ENCODE assay signal across 1 cellular context in the genomic region with DNA sequence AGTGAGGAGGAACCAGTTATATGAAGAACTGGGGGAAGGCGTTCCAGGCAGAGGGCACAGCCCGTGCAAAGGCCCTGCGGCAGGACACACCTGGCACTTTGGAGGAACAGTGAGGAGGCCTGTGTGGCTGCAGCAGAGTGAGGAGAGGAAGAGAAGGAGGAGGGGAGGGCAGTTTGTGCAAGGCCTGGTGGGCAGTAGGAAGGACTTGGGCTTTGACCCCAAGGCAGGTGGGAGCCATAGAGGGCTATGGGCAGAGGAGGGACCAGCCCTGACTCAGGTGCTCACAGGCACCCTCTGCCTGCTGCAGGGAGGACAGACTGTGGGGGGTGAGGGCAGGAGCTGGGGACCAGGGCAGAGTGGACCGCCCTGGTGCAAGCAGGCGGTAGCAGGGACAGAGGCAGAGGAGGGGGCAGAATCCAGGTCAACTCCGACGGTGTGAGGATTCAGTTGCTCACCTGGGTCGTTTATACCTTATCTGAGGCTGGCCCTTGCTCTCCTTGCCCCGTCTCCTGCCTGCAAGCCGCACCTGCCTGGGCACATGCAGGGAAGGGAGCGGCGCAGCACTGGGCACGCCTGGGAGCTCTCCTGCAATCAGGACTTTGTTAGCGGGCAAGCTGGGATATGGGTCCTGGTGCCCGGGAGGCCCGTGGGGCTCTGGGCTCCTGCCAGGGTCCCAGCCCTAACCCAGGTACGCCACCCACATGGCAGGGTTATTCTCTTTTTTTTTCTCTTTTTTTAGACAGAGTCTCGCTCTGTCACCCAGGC.
TF ChIP-seq lines count a peak whose summit lies in the region.

No MANE protein-coding gene starts in this region.

TF ChIP-seq in HepG2, 621 proteins besides CTCF, POLR2A, EP300 and RAD21 (continued from another document):
- TF ChIP-seq GABPA (IDR thresholded peaks at IDR 0.05; ENCODE audit: low read depth, low read length) (no peak), GABPA (CRISPR knock-in tag; IDR thresholded peaks at IDR 0.05; ENCODE audit: low read depth) (no peak), JARID2 (CRISPR knock-in tag; IDR thresholded peaks at IDR 0.05; ENCODE audit: insufficient replicate concordance) (no peak), GRHL1 (CRISPR knock-in tag; conservative IDR thresholded peaks at IDR 0.05) (no peak), SIN3A (IDR thresholded peaks at IDR 0.05; ENCODE audit: borderline replicate concordance, low read depth, low read length) (no peak), ZNF776 (CRISPR knock-in tag; IDR thresholded peaks at IDR 0.05) (no peak), SP1 (IDR thresholded peaks at IDR 0.05) (no peak), SP1 (CRISPR knock-in tag; IDR thresholded peaks at IDR 0.05) (no peak), ZMYM3 (CRISPR knock-in tag; IDR thresholded peaks at IDR 0.05) (peak; percentile 98), ZNF18 (CRISPR knock-in tag; IDR thresholded peaks at IDR 0.05; ENCODE audit: insufficient replicate concordance) (no peak), SPEN (CRISPR knock-in tag; IDR thresholded peaks at IDR 0.05; ENCODE audit: low read depth) (no peak), NR3C1 (CRISPR knock-in tag; IDR thresholded peaks at IDR 0.05) (no peak), MLLT10 (CRISPR knock-in tag; IDR thresholded peaks at IDR 0.05) (no peak), ZNF687 (CRISPR knock-in tag; IDR thresholded peaks at IDR 0.05) (peak; percentile 37; the same call in 1 of the 2 replicates), RAD51 (IDR thresholded peaks at IDR 0.05; ENCODE audit: borderline replicate concordance) (no peak), ZFP91 (CRISPR knock-in tag; IDR thresholded peaks at IDR 0.05; ENCODE audit: borderline replicate concordance) (peak; percentile 43; the same call in 1 of the 2 replicates), ZNF431 (CRISPR knock-in tag; IDR thresholded peaks at IDR 0.05; ENCODE audit: borderline replicate concordance, low read depth) (no peak), MEIS1 (CRISPR knock-in tag; IDR thresholded peaks at IDR 0.05; ENCODE audit: borderline replicate concordance) (no peak), DPF2 (CRISPR knock-in tag; IDR thresholded peaks at IDR 0.05; ENCODE audit: borderline replicate concordance, low read depth) (no peak), ZNF34 (CRISPR knock-in tag; IDR thresholded peaks at IDR 0.05; ENCODE audit: borderline replicate concordance) (no peak), SALL1 (CRISPR knock-in tag; IDR thresholded peaks at IDR 0.05) (0 out of 2 replicates have a peak, but pooled peaks have one; percentile 11), ZNF720 (CRISPR knock-in tag; IDR thresholded peaks at IDR 0.05) (no peak), SMAD3 (CRISPR knock-in tag; IDR thresholded peaks at IDR 0.05) (no peak), ZFP62 (CRISPR knock-in tag; IDR thresholded peaks at IDR 0.05) (no peak), KDM1A (CRISPR knock-in tag; IDR thresholded peaks at IDR 0.05) (0 out of 2 replicates have a peak, but pooled peaks have one; percentile 61), ASH2L (IDR thresholded peaks at IDR 0.05; ENCODE audit: insufficient read length, low read depth, low read length) (no peak), ADNP (CRISPR knock-in tag; IDR thresholded peaks at IDR 0.05) (peak; percentile 76), RFX5 (IDR thresholded peaks at IDR 0.05; ENCODE audit: low read depth, low read length) (no peak), ARHGAP35 (CRISPR knock-in tag; IDR thresholded peaks at IDR 0.05; ENCODE audit: borderline replicate concordance) (no peak), RCOR2 (CRISPR knock-in tag; IDR thresholded peaks at IDR 0.05) (peak; percentile 56; the same call in 1 of the 2 replicates), ZNF768 (CRISPR knock-in tag; IDR thresholded peaks at IDR 0.05) (peak; percentile 71)
- TF ChIP-seq, protein P1, sequence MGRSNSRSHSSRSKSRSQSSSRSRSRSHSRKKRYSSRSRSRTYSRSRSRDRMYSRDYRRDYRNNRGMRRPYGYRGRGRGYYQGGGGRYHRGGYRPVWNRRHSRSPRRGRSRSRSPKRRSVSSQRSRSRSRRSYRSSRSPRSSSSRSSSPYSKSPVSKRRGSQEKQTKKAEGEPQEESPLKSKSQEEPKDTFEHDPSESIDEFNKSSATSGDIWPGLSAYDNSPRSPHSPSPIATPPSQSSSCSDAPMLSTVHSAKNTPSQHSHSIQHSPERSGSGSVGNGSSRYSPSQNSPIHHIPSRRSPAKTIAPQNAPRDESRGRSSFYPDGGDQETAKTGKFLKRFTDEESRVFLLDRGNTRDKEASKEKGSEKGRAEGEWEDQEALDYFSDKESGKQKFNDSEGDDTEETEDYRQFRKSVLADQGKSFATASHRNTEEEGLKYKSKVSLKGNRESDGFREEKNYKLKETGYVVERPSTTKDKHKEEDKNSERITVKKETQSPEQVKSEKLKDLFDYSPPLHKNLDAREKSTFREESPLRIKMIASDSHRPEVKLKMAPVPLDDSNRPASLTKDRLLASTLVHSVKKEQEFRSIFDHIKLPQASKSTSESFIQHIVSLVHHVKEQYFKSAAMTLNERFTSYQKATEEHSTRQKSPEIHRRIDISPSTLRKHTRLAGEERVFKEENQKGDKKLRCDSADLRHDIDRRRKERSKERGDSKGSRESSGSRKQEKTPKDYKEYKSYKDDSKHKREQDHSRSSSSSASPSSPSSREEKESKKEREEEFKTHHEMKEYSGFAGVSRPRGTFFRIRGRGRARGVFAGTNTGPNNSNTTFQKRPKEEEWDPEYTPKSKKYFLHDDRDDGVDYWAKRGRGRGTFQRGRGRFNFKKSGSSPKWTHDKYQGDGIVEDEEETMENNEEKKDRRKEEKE (IDR thresholded peaks at IDR 0.05): no peak
- TF ChIP-seq, protein P2, sequence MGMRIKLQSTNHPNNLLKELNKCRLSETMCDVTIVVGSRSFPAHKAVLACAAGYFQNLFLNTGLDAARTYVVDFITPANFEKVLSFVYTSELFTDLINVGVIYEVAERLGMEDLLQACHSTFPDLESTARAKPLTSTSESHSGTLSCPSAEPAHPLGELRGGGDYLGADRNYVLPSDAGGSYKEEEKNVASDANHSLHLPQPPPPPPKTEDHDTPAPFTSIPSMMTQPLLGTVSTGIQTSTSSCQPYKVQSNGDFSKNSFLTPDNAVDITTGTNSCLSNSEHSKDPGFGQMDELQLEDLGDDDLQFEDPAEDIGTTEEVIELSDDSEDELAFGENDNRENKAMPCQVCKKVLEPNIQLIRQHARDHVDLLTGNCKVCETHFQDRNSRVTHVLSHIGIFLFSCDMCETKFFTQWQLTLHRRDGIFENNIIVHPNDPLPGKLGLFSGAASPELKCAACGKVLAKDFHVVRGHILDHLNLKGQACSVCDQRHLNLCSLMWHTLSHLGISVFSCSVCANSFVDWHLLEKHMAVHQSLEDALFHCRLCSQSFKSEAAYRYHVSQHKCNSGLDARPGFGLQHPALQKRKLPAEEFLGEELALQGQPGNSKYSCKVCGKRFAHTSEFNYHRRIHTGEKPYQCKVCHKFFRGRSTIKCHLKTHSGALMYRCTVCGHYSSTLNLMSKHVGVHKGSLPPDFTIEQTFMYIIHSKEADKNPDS (CRISPR knock-in tag; IDR thresholded peaks at IDR 0.05): no peak
- TF ChIP-seq, protein P3, sequence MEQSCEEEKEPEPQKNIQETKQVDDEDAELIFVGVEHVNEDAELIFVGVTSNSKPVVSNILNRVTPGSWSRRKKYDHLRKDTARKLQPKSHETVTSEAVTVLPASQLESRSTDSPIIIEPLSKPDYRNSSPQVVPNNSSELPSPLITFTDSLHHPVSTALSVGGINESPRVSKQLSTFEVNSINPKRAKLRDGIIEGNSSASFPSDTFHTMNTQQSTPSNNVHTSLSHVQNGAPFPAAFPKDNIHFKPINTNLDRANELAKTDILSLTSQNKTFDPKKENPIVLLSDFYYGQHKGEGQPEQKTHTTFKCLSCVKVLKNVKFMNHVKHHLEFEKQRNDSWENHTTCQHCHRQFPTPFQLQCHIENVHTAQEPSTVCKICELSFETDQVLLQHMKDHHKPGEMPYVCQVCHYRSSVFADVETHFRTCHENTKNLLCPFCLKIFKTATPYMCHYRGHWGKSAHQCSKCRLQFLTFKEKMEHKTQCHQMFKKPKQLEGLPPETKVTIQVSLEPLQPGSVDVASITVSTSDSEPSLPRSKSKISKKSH (CRISPR knock-in tag; IDR thresholded peaks at IDR 0.05; ENCODE audit: borderline replicate concordance): no peak
- TF ChIP-seq, protein P4, sequence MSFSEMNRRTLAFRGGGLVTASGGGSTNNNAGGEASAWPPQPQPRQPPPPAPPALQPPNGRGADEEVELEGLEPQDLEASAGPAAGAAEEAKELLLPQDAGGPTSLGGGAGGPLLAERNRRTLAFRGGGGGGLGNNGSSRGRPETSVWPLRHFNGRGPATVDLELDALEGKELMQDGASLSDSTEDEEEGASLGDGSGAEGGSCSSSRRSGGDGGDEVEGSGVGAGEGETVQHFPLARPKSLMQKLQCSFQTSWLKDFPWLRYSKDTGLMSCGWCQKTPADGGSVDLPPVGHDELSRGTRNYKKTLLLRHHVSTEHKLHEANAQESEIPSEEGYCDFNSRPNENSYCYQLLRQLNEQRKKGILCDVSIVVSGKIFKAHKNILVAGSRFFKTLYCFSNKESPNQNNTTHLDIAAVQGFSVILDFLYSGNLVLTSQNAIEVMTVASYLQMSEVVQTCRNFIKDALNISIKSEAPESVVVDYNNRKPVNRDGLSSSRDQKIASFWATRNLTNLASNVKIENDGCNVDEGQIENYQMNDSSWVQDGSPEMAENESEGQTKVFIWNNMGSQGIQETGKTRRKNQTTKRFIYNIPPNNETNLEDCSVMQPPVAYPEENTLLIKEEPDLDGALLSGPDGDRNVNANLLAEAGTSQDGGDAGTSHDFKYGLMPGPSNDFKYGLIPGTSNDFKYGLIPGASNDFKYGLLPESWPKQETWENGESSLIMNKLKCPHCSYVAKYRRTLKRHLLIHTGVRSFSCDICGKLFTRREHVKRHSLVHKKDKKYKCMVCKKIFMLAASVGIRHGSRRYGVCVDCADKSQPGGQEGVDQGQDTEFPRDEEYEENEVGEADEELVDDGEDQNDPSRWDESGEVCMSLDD (CRISPR knock-in tag; IDR thresholded peaks at IDR 0.05; ENCODE audit: borderline replicate concordance): no peak
